1 cellular context compared by ENCODE assay signal in the genomic region with DNA sequence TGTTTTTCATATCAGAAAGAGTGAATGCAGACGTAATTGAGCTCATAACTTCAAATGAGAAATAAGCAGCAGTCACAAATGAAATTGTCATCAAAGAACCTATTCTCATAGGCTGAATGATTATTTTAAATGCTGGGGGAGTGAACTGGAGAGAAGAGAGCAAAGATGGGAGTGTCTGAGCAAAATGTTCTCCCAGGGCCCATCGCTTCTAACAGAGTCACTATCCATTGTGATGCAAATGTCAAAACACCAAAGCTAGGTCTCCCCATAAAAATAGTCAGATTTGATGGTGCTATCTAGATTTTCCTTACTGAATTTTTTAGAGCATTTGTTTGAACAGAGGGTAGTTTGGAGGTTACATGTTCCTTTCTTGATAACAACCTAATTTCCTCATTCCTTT.
TF ChIP-seq lines count a peak whose summit lies in the region.

No MANE protein-coding gene starts in this region.

TF ChIP-seq in GM23338, 12 proteins besides CTCF, POLR2A, EP300 and RAD21 (continued from another document):
- TF ChIP-seq, protein P1, sequence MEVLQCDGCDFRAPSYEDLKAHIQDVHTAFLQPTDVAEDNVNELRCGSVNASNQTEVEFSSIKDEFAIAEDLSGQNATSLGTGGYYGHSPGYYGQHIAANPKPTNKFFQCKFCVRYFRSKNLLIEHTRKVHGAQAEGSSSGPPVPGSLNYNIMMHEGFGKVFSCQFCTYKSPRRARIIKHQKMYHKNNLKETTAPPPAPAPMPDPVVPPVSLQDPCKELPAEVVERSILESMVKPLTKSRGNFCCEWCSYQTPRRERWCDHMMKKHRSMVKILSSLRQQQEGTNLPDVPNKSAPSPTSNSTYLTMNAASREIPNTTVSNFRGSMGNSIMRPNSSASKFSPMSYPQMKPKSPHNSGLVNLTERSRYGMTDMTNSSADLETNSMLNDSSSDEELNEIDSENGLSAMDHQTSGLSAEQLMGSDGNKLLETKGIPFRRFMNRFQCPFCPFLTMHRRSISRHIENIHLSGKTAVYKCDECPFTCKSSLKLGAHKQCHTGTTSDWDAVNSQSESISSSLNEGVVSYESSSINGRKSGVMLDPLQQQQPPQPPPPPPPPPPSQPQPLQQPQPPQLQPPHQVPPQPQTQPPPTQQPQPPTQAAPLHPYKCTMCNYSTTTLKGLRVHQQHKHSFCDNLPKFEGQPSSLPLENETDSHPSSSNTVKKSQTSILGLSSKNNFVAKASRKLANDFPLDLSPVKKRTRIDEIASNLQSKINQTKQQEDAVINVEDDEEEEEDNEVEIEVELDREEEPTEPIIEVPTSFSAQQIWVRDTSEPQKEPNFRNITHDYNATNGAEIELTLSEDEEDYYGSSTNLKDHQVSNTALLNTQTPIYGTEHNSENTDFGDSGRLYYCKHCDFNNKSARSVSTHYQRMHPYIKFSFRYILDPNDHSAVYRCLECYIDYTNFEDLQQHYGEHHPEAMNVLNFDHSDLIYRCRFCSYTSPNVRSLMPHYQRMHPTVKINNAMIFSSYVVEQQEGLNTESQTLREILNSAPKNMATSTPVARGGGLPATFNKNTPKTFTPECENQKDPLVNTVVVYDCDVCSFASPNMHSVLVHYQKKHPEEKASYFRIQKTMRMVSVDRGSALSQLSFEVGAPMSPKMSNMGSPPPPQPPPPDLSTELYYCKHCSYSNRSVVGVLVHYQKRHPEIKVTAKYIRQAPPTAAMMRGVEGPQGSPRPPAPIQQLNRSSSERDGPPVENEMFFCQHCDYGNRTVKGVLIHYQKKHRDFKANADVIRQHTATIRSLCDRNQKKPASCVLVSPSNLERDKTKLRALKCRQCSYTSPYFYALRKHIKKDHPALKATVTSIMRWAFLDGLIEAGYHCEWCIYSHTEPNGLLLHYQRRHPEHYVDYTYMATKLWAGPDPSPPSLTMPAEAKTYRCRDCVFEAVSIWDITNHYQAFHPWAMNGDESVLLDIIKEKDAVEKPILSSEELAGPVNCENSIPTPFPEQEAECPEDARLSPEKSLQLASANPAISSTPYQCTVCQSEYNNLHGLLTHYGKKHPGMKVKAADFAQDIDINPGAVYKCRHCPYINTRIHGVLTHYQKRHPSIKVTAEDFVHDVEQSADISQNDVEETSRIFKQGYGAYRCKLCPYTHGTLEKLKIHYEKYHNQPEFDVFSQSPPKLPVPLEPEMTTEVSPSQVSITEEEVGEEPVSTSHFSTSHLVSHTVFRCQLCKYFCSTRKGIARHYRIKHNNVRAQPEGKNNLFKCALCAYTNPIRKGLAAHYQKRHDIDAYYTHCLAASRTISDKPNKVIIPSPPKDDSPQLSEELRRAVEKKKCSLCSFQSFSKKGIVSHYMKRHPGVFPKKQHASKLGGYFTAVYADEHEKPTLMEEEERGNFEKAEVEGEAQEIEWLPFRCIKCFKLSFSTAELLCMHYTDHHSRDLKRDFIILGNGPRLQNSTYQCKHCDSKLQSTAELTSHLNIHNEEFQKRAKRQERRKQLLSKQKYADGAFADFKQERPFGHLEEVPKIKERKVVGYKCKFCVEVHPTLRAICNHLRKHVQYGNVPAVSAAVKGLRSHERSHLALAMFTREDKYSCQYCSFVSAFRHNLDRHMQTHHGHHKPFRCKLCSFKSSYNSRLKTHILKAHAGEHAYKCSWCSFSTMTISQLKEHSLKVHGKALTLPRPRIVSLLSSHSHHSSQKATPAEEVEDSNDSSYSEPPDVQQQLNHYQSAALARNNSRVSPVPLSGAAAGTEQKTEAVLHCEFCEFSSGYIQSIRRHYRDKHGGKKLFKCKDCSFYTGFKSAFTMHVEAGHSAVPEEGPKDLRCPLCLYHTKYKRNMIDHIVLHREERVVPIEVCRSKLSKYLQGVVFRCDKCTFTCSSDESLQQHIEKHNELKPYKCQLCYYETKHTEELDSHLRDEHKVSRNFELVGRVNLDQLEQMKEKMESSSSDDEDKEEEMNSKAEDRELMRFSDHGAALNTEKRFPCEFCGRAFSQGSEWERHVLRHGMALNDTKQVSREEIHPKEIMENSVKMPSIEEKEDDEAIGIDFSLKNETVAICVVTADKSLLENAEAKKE (CRISPR knock-in tag; IDR thresholded peaks at IDR 0.05), result no peak
- no peak for TF ChIP-seq ZNF114 (CRISPR knock-in tag; IDR thresholded peaks at IDR 0.05)
